8 cellular contexts compared by ENCODE assay signal in the genomic region with DNA sequence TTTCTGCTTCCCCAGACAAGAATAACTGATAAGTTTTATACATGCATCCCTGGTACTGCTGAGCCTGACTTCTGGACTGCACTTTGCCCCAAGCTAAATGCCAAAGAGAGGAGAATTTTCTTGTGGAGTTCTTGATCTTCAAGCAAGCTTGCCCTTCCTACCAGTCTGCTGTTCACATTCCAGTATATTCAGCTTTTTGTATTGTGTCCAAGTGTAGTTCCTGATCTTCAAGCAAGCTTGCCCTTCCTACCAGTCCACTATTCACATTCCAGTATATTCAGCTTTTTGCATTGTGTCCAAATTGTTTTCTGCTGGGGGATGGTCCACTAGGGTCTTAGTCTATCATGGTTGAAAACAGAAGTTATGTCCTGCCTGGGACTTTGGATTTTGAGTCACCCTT. TPM values are rescaled to one million over a fixed set of nuclear protein-coding genes. Genes with fewer than 3 reads are reported as not detected.
DNase-seq lines count a peak whose midpoint lies in the region; ATAC-seq, FAIRE-seq and TF ChIP-seq lines count a peak whose summit lies in the region.

No MANE protein-coding gene starts in this region.

- CTCF ChIA-PET in A673 (lab: Charles Lee): interaction anchor here (0.6 kb wide), 1 partner anchor 19 kb away, joined by 4 read pairs; no protein-coding TSS in a partner anchor
- CTCF ChIA-PET in GM12878 (lab: Yijun Ruan, JAX): interaction anchor here (1.0 to 1.8 kb wide), 5 partner anchors 8 to 395 kb away, joined by 3 to 6 read pairs (median 4); no protein-coding TSS in a partner anchor

- DNase-seq in A673 (ENCODE audit: low spot score) (no peak), HFFc6 (no peak), GM12878 (ENCODE audit: low read depth, low spot score) (no peak), UCSD-AML1 (lab: John Stamatoyannopoulos, UW; ENCODE audit: unreplicated experiment) (no peak), NCI-H748 treated with DMSO at 0.1 percent for 48 hours (lab: John Stamatoyannopoulos, UW) (no peak), globus pallidus (ENCODE audit: low spot score) (no peak), NCI-H146 (lab: John Stamatoyannopoulos, UW) (no peak)

- H3K4me1 ChIP-seq in A673 (ENCODE audit: insufficient read depth, low read length, poor library complexity, severe bottlenecking): peaks cover 16% of the 10 kb centered on the region
- H3K4me1 ChIP-seq in GM12878 (ENCODE audit: control insufficient read depth, insufficient read depth, low read length): peaks cover 7% of the 10 kb centered on the region; the same call in 1 of the 2 replicates
- H3K4me1 ChIP-seq in mucosa of rectum (ENCODE audit: control insufficient read depth in 2 of 2, insufficient read depth in 2 of 2, low read length in 2 of 2): peaks cover 8 to 10% of the 10 kb centered on the region in 2 donors

- H3K27ac Mint-ChIP-seq in HFFc6: peak overlapping the region; percentile 96

- H3K27me3 ChIP-seq in A673 (replicated peaks; ENCODE audit: insufficient read depth, low read depth, low read length, poor library complexity) (no peaks in the 10 kb centered on the region), GM12878 (replicated peaks in 1 of 2; ENCODE audit: control insufficient read depth in 2 of 2, insufficient read depth in 2 of 2, low read length in 1 of 2) (no peaks in the 10 kb centered on the region; a peak in 1 of 4 replicates), mucosa of rectum (ENCODE audit: control insufficient read depth in 2 of 2, insufficient read depth in 2 of 2, low read length in 2 of 2) (peaks cover 0 to 6% of the 10 kb centered on the region in 2 donors)

- H3K4me1 Mint-ChIP-seq in HFFc6 (ENCODE audit: low read depth): peaks cover 47% of the 10 kb centered on the region

- H3K9ac ChIP-seq in GM12878 (ENCODE audit: control insufficient read depth, insufficient read depth, low read length): no peak overlapping the region
- H3K9ac ChIP-seq in mucosa of rectum (ENCODE audit: low read depth in 1 of 2, low read length in 2 of 2): peak overlapping the region in 1 of 2 donors; percentile 79

- no peak for TF ChIP-seq CTCF in A673 (conservative IDR thresholded peaks at IDR 0.05; ENCODE audit: low read depth, low read length)
- no peak for TF ChIP-seq CTCF in HFFc6 (IDR thresholded peaks at IDR 0.05)
- no peak for TF ChIP-seq CTCF in GM12878 (IDR thresholded peaks at IDR 0.05 in 2 of 3, conservative IDR thresholded peaks at IDR 0.05 in 1 of 3; ENCODE audit: control insufficient read depth in 2 of 3, extremely low read depth in 1 of 3, insufficient read depth in 1 of 3, low read depth in 3 of 3, low read length in 3 of 3)

- peak overlapping the region; percentile 69 for H3K4me3 ChIP-seq in A673 (ENCODE audit: low read depth, low read length, poor library complexity, severe bottlenecking)
- peak overlapping the region; percentile 83; the same call in 1 of the 2 replicates for H3K4me3 ChIP-seq in GM12878
- peak overlapping the region; percentile 90 to 93 for H3K4me3 ChIP-seq in mucosa of rectum (ENCODE audit: low read length in 2 of 2)

- no peaks in the 10 kb centered on the region for H3K27me3 Mint-ChIP-seq in HFFc6 (ENCODE audit: insufficient read depth)

- peak overlapping the region; percentile 96 for H3K4me2 ChIP-seq in GM12878 (ENCODE audit: control insufficient read depth, insufficient read depth)

- FAIRE-seq in GM12878 (lab: Jason Lieb, UNC): peak; percentile 38

- BruUV-seq in A673 (replicated peaks; lab: Mats Ljungman, UMichigan) (no TSS peak), GM12878 (replicated peaks; lab: Mats Ljungman, UMichigan) (no TSS peak)

- H3K36me3 ChIP-seq in A673 (ENCODE audit: insufficient read depth, low read length, poor library complexity, severe bottlenecking) (peaks cover 13% of the 10 kb centered on the region), GM12878 (ENCODE audit: control insufficient read depth in 2 of 2, insufficient read depth in 2 of 2, low read length in 1 of 2) (peaks cover 0 to 4% of the 10 kb centered on the region in 2 experiments; a peak in 2 of 4 replicates), mucosa of rectum (ENCODE audit: control insufficient read depth in 2 of 2, insufficient read depth in 2 of 2, low read length in 2 of 2) (peaks cover 0 to 2% of the 10 kb centered on the region in 2 donors)

- peak overlapping the region; percentile 97 for H2AFZ ChIP-seq in GM12878 (ENCODE audit: control insufficient read depth, low read depth, low read length)

- H4K20me1 ChIP-seq in GM12878 (ENCODE audit: control insufficient read depth, insufficient read depth): no peaks in the 10 kb centered on the region

- H3K27ac ChIP-seq in A673 (ENCODE audit: low read depth, low read length, poor library complexity, severe bottlenecking) (peak overlapping the region; percentile 98), GM12878 (ENCODE audit: control insufficient read depth, insufficient read depth) (no peak overlapping the region), mucosa of rectum (ENCODE audit: low read depth in 2 of 2, low read length in 2 of 2) (no peak overlapping the region)

- no peak for TF ChIP-seq EP300 in GM12878 (IDR thresholded peaks at IDR 0.05; ENCODE audit: borderline replicate concordance in 1 of 2, control insufficient read depth in 1 of 2, low read depth in 2 of 2, low read length in 2 of 2)

- intact Hi-C loops in A673 (cut with micrococcal nuclease; ENCODE audit: unreplicated experiment): no loop called here
- intact Hi-C loops in GM12878 (cut with micrococcal nuclease; ENCODE audit: unreplicated experiment): no loop called here

- peaks cover 4% of the 10 kb centered on the region for H3K9me3 ChIP-seq in A673 (ENCODE audit: low read depth, low read length, poor library complexity, severe bottlenecking)
- no peaks in the 10 kb centered on the region for H3K9me3 ChIP-seq in GM12878 (replicated peaks; ENCODE audit: control insufficient read depth, insufficient read depth, low read length)
- no peaks in the 10 kb centered on the region for H3K9me3 ChIP-seq in mucosa of rectum (ENCODE audit: control insufficient read depth in 2 of 2, low read length in 2 of 2)

- peaks cover 17% of the 10 kb centered on the region for H3K79me2 ChIP-seq in GM12878 (ENCODE audit: control insufficient read depth, insufficient read depth, low read length)

- RAD21 ChIA-PET in GM12878 (lab: Charles Lee; ENCODE audit: unreplicated experiment): interaction anchor here (0.6 to 2.5 kb wide), 6 partner anchors 12 to 153 kb away, joined by 3 to 14 read pairs (median 4); no protein-coding TSS in a partner anchor

- SMC1A ChIA-PET in GM12878 (lab: Charles Lee; ENCODE audit: uncharacterized antibody, unreplicated experiment): interaction anchor here (0.8 to 2.7 kb wide), 11 partner anchors 8 to 357 kb away, joined by 3 to 10 read pairs (median 5); no protein-coding TSS in a partner anchor

- no peak for TF ChIP-seq RAD21 in GM12878 (IDR thresholded peaks at IDR 0.05; ENCODE audit: insufficient read depth, low read depth, low read length)

- in situ Hi-C loops in GM12878 (cut with MboI): no loop called here

- TF ChIP-seq POLR2A in GM12878 (IDR thresholded peaks at IDR 0.05; ENCODE audit: low read depth, low read length): no peak

- ATAC-seq in GM12878: no peak

- H3K4me3 Mint-ChIP-seq in HFFc6: peak overlapping the region; percentile 97

- no peaks in the 10 kb centered on the region for H3K9me3 Mint-ChIP-seq in HFFc6

- POLR2A ChIA-PET in A673 (lab: Charles Lee; ENCODE audit: low non-redundant PET) (interaction anchor here (0.7 kb wide), 1 partner anchor 415 kb away, joined by 3 read pairs; no protein-coding TSS in a partner anchor), GM12878 (lab: Charles Lee) (no interaction called here)

- peaks cover 14% of the 10 kb centered on the region; the same call in 1 of the 2 replicates for H3K36me3 Mint-ChIP-seq in HFFc6 (ENCODE audit: low read depth)

RNA-seq across cellular contexts. Expression of a gene that starts 0.9 kb away (rescaled TPM):
- total RNA-seq in A673 (2021) (57.0 and 70.7 TPM in 2 replicates), GM12878 (2014; rRNA removed) (80.9 and 90.9 TPM in 2 replicates), GM12878 (2014; rRNA removed; fragmentation: Illumina TruSeq; extraction: Trizol) (69.8 and 70.3 TPM in 2 replicates), GM12878 (2021) (51.0 and 53.2 TPM in 2 replicates)
- total RNA-seq in HFFc6 (2021; fragmentation: NEBNext Ultra II Directional; extraction: Animal tissue kit (Norgen Biotek cat#: 25700)): 10 to 100 TPM; 32.7 to 47.0 (median 40.4) TPM
- total RNA-seq in GM12878 (2013; cell fraction: nucleolus; rRNA removed): 59.5 and 62.3 TPM in 2 replicates
- 11.1 TPM for polyA plus RNA-seq in GM12878 (2011; ENCODE audit: low read depth)
- polyA plus RNA-seq in GM12878 (2011; rRNA removed) (70.6 and 93.5 TPM in 2 replicates), GM12878 (2014; fragmentation: Illumina TruSeq; extraction: Trizol) (71.3 and 95.7 TPM in 2 replicates), GM12878 (2014; fragmentation: Nextera tagmentation; extraction: Ambion mirVana) (10 to 100 TPM; 21.1 to 35.1 TPM), GM12878 (2014; rRNA removed) (56.9 and 59.2 TPM in 2 replicates), GM12878 (2016; fragmentation: Nextera tagmentation; extraction: Ambion mirVana) (100 to 1,000 TPM; 132 to 136 TPM)
- 35.9 and 42.2 TPM in 2 replicates for polyA plus RNA-seq in GM12878 (2011; cell fraction: cytosol; rRNA removed)
- 35.8 and 39.3 TPM in 2 replicates for polyA plus RNA-seq in GM12878 (2011; cell fraction: nucleus; rRNA removed)
- 15.6 and 19.6 TPM in 2 replicates for polyA plus RNA-seq in GM12878 (2012)
- polyA minus RNA-seq in GM12878 (2011; rRNA and poly(A)+ RNA removed): 36.0 and 50.2 TPM in 2 replicates
- polyA minus RNA-seq in GM12878 (2011; cell fraction: cytosol; rRNA and poly(A)+ RNA removed): 20.4 and 23.7 TPM in 2 replicates
- polyA minus RNA-seq in GM12878 (2011; cell fraction: nucleus; rRNA and poly(A)+ RNA removed): 40.5 and 60.3 TPM in 2 replicates

RNA-seq across cellular contexts. Expression of a gene that starts 13.1 kb away (rescaled TPM):
- total RNA-seq in A673 (2021): 15.4 and 17.2 TPM in 2 replicates
- 1 to 10 TPM; 3.4 to 5.4 (median 4.6) TPM for total RNA-seq in HFFc6 (2021; fragmentation: NEBNext Ultra II Directional; extraction: Animal tissue kit (Norgen Biotek cat#: 25700))
- 2.6 and 2.9 TPM in 2 replicates for total RNA-seq in GM12878 (2013; cell fraction: nucleolus; rRNA removed)
- total RNA-seq in GM12878 (2014; rRNA removed): 0.96 and 1.1 TPM in 2 replicates
- 0.81 and 1.1 TPM in 2 replicates for total RNA-seq in GM12878 (2014; rRNA removed; fragmentation: Illumina TruSeq; extraction: Trizol)
- 1.5 TPM in 2 replicates for total RNA-seq in GM12878 (2021)
- polyA plus RNA-seq in GM12878 (2011; ENCODE audit: low read depth): not detected
- 0.24 and 0.31 TPM in 2 replicates for polyA plus RNA-seq in GM12878 (2011; rRNA removed)
- 0.27 and 0.39 TPM in 2 replicates for polyA plus RNA-seq in GM12878 (2011; cell fraction: cytosol; rRNA removed)
- 0.75 and 1.9 TPM in 2 replicates for polyA plus RNA-seq in GM12878 (2011; cell fraction: nucleus; rRNA removed)
- polyA plus RNA-seq in GM12878 (2012): 0.08 TPM in 1 of 2 replicates, not detected in the other
- polyA plus RNA-seq in GM12878 (2014; fragmentation: Illumina TruSeq; extraction: Trizol): 1.4 and 2.1 TPM in 2 replicates
- polyA plus RNA-seq in GM12878 (2014; fragmentation: Nextera tagmentation; extraction: Ambion mirVana): under 1 TPM; 0.45 to 0.75 TPM
- polyA plus RNA-seq in GM12878 (2014; rRNA removed): 0.62 and 0.83 TPM in 2 replicates
- polyA plus RNA-seq in GM12878 (2016; fragmentation: Nextera tagmentation; extraction: Ambion mirVana): under 1 TPM; 0.62 to 0.82 TPM
- 0.15 and 0.59 TPM in 2 replicates for polyA minus RNA-seq in GM12878 (2011; rRNA and poly(A)+ RNA removed)
- not detected in 2 replicates for polyA minus RNA-seq in GM12878 (2011; cell fraction: cytosol; rRNA and poly(A)+ RNA removed)
- 0.48 and 0.86 TPM in 2 replicates for polyA minus RNA-seq in GM12878 (2011; cell fraction: nucleus; rRNA and poly(A)+ RNA removed)
